ENCODE assay signal across 8 cellular contexts in genomic region chr5:145347026-145347616, GRCh38.
DNase-seq lines count a peak whose midpoint lies in the region; ATAC-seq, FAIRE-seq and TF ChIP-seq lines count a peak whose summit lies in the region.

No MANE protein-coding gene starts in this region.

- H3K4me1 Mint-ChIP-seq in naive thymus-derived CD4-positive, alpha-beta T cell = no peaks in the 10 kb centered on the region

- H3K9me3 ChIP-seq in lower lobe of right lung = no peaks in the 10 kb centered on the region
- no peaks in the 10 kb centered on the region for H3K9me3 ChIP-seq in naive thymus-derived CD4-positive, alpha-beta T cell (ENCODE audit: control insufficient read depth in 2 of 3, low read length in 3 of 3)

- no peak overlapping the region for H3K27ac Mint-ChIP-seq in naive thymus-derived CD4-positive, alpha-beta T cell

- ATAC-seq in lower lobe of right lung = no peak
- ATAC-seq in naive thymus-derived CD4-positive, alpha-beta T cell = no peak

- FAIRE-seq in GM12891 (lab: Jason Lieb, UNC) = no peak

- in situ Hi-C loops in astrocyte of the cerebellum (cut with HindIII; ENCODE audit: low sequenced_read_pairs) = no loop called here

- no peak overlapping the region for H3K4me3 ChIP-seq in astrocyte of the cerebellum (ENCODE audit: low read depth, low read length)
- H3K4me3 ChIP-seq in lower lobe of right lung = no peak overlapping the region
- H3K4me3 ChIP-seq in naive thymus-derived CD4-positive, alpha-beta T cell (ENCODE audit: low read length) = no peak overlapping the region

- peaks cover 0 to 14% (median 0%) of the 10 kb centered on the region in 11 donors for H3K9me3 Mint-ChIP-seq in naive thymus-derived CD4-positive, alpha-beta T cell

- no peak overlapping the region for H3K4me3 Mint-ChIP-seq in naive thymus-derived CD4-positive, alpha-beta T cell

- H3K4me1 ChIP-seq in lower lobe of right lung = no peaks in the 10 kb centered on the region
- no peaks in the 10 kb centered on the region for H3K4me1 ChIP-seq in naive thymus-derived CD4-positive, alpha-beta T cell (ENCODE audit: control insufficient read depth in 2 of 2, insufficient read depth in 2 of 2, low read length in 2 of 2)

- CTCF ChIA-PET in naive thymus-derived CD4-positive, alpha-beta T cell (lab: Charles Lee) = no interaction called here

- DNase-seq in SKM-1 treated with dmso at 0.1 percent for 144 hours (lab: John Stamatoyannopoulos, UW; ENCODE audit: unreplicated experiment) (peak; percentile 25), SKM-1 (lab: John Stamatoyannopoulos, UW; ENCODE audit: unreplicated experiment) (no peak), HuH-7.5 (ENCODE audit: low spot score) (peak; percentile 4), astrocyte of the cerebellum (ENCODE audit: low read depth) (peak; percentile 28), lower lobe of right lung (no peak), occipital lobe (lab: John Stamatoyannopoulos, UW) (no peak), GM12891 (ENCODE audit: insufficient read length, low spot score) (no peak)
- DNase-seq in naive thymus-derived CD4-positive, alpha-beta T cell = no peak

- TF ChIP-seq POLR2A in GM12891 (IDR thresholded peaks at IDR 0.05; ENCODE audit: low read depth, low read length) = no peak

- peak; percentile 85 for TF ChIP-seq CTCF in astrocyte of the cerebellum (IDR thresholded peaks at IDR 0.05; ENCODE audit: low read depth, low read length, missing control alignments)
- TF ChIP-seq CTCF in lower lobe of right lung (IDR thresholded peaks at IDR 0.05) = peak; percentile 36

- H3K27me3 Mint-ChIP-seq in naive thymus-derived CD4-positive, alpha-beta T cell = no peaks in the 10 kb centered on the region

- H3K36me3 Mint-ChIP-seq in naive thymus-derived CD4-positive, alpha-beta T cell = no peaks in the 10 kb centered on the region

- H3K27me3 ChIP-seq in lower lobe of right lung (ENCODE audit: low read depth) = no peaks in the 10 kb centered on the region
- no peaks in the 10 kb centered on the region for H3K27me3 ChIP-seq in naive thymus-derived CD4-positive, alpha-beta T cell (ENCODE audit: control insufficient read depth in 2 of 2, insufficient read depth in 2 of 2, low read length in 2 of 2)

- H3K27ac ChIP-seq in lower lobe of right lung = no peak overlapping the region
- no peak overlapping the region for H3K27ac ChIP-seq in naive thymus-derived CD4-positive, alpha-beta T cell (ENCODE audit: low read depth, low read length)

- no peaks in the 10 kb centered on the region for H3K36me3 ChIP-seq in lower lobe of right lung
- H3K36me3 ChIP-seq in naive thymus-derived CD4-positive, alpha-beta T cell (ENCODE audit: control insufficient read depth in 2 of 3, insufficient read depth in 3 of 3, low read length in 3 of 3) = no peaks in the 10 kb centered on the region

- intact Hi-C loops in lower lobe of right lung (cut with DNase I) = no loop called here
- intact Hi-C loops in naive thymus-derived CD4-positive, alpha-beta T cell (cut with micrococcal nuclease) = no loop called here

- POLR2A ChIA-PET in naive thymus-derived CD4-positive, alpha-beta T cell (lab: Charles Lee) = no interaction called here

TF ChIP-seq in GM12891, 5 proteins besides CTCF, POLR2A, EP300 and RAD21:
- TF ChIP-seq POLR2AphosphoS5 (IDR thresholded peaks at IDR 0.05; ENCODE audit: low read depth, low read length) (no peak), TAF1 (IDR thresholded peaks at IDR 0.05; ENCODE audit: low read depth, low read length) (no peak), SPI1 (IDR thresholded peaks at IDR 0.05; ENCODE audit: low read depth, low read length) (no peak), PAX5 (IDR thresholded peaks at IDR 0.05; ENCODE audit: insufficient read depth, low read length, severe bottlenecking) (no peak), POU2F2 (IDR thresholded peaks at IDR 0.05; ENCODE audit: low read depth, low read length) (no peak)

Comparison
In these comparisons a context has a peak if more than half of its experiments do, and no peak if none do; other contexts are left out.
1. DNase-seq: peak in SKM-1 treated with dmso at 0.1 percent for 144 hours (single experiment), HuH-7.5 (single experiment) and astrocyte of the cerebellum (single experiment); none in SKM-1 (single experiment), lower lobe of right lung (single experiment), occipital lobe (single experiment), naive thymus-derived CD4-positive, alpha-beta T cell (0 of 9) and GM12891 (single experiment).